ENCODE assay signal across 8 cellular contexts in the genomic region with DNA sequence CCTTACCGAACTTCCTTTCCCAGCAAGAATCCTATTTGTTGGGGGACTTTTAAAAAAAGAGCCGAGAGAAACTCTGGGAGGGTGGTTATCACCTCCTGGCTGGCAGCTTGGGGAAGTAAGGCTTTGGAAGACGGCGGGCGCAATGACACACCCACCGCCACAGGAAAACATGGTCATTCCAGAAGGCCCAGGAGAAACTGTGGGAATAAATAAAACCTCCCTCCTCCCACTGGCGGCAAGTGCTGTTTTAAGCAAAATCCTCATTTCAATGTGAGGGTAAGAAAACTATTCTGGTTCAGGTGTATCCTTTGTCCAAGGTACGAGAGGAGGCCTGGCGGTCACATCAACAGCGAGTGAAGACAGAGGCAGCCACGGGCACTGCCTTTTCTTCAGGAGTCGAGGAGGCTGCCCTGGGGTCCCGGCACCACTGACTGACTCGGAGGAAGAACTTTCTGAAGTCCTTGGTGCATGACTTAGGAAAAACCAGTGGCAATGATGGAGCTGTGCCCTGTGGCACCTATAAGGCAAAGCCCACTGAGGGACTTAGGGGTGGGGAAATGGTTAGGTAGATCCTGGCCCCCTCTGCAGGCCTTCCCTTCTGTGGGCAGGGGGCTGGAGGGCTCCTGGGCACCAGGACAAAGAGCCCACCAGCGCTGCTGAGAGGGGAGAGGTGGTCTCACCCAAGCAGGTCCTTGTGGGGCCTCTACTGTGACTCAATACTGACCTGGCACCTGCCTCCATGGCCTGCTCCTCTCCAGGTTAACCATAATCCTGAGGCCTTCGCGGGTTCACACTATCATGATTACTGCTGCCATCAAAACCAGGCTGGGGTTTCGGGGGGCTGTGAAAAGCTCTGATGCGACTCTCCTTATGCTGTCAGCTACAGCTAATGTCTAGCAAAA. TPM values are rescaled to one million over a fixed set of nuclear protein-coding genes. Genes with fewer than 3 reads are reported as not detected.
DNase-seq lines count a peak whose midpoint lies in the region; ATAC-seq and TF ChIP-seq lines count a peak whose summit lies in the region.

No MANE protein-coding gene starts in this region.

- peaks cover 73 to 76% of the 10 kb centered on the region in 2 donors for H3K4me1 Mint-ChIP-seq in natural killer cell treated with Interleukin-12 subunit alpha and Interleukin-12 subunit beta and Interleukin-15 and Interleukin-18, amount 100 ng/mL, for 72 hours (ENCODE audit: low read depth in 2 of 2)

- peaks cover 6% of the 10 kb centered on the region for H3F3A ChIP-seq in smooth muscle cell (ENCODE audit: low read depth)

- H4K20me1 ChIP-seq in smooth muscle cell (ENCODE audit: low read depth) = no peaks in the 10 kb centered on the region

- TF ChIP-seq CTCF in heart left ventricle (IDR thresholded peaks at IDR 0.05) = peak in 1 of 12 donors; percentile 15
- no peak for TF ChIP-seq CTCF in colonic mucosa (IDR thresholded peaks at IDR 0.05)
- no peak for TF ChIP-seq CTCF in smooth muscle cell (IDR thresholded peaks at IDR 0.05; ENCODE audit: borderline replicate concordance, insufficient read depth, poor library complexity, severe bottlenecking)

- H3K27me3 Mint-ChIP-seq in natural killer cell treated with Interleukin-12 subunit alpha and Interleukin-12 subunit beta and Interleukin-15 and Interleukin-18, amount 100 ng/mL, for 72 hours = no peaks in the 10 kb centered on the region

- peak overlapping the region; percentile 92 for H3K27ac Mint-ChIP-seq in natural killer cell treated with Interleukin-12 subunit alpha and Interleukin-12 subunit beta and Interleukin-15 and Interleukin-18, amount 100 ng/mL, for 72 hours

- peaks cover 8 to 89% (median 72%) of the 10 kb centered on the region in 12 donors for H3K4me1 ChIP-seq in heart left ventricle
- H3K4me1 ChIP-seq in colonic mucosa = peaks cover 20% of the 10 kb centered on the region
- peaks cover 44% of the 10 kb centered on the region for H3K4me1 ChIP-seq in smooth muscle cell (ENCODE audit: low read depth)

- H3K36me3 ChIP-seq in heart left ventricle = peaks cover 0 to 35% (median 17%) of the 10 kb centered on the region in 9 donors
- H3K36me3 ChIP-seq in colonic mucosa = no peaks in the 10 kb centered on the region
- no peaks in the 10 kb centered on the region for H3K36me3 ChIP-seq in smooth muscle cell (ENCODE audit: low read depth)

- DNase-seq in heart left ventricle = peak in 1 of 5 donors; percentile 49
- no peak for DNase-seq in cardiac septum (ENCODE audit: low spot score)
- DNase-seq in colonic mucosa = no peak
- no peak for DNase-seq in natural killer cell treated with Interleukin-12 subunit alpha and Interleukin-12 subunit beta and Interleukin-15 and Interleukin-18, amount 100 ng/mL, for 72 hours (ENCODE audit: low spot score)
- DNase-seq in NCI-H1694 treated with DMSO at 0.1 percent for 48 hours (lab: John Stamatoyannopoulos, UW) = no peak
- DNase-seq in NCI-H526 (lab: John Stamatoyannopoulos, UW) = no peak
- DNase-seq in NCI-H2081 (lab: John Stamatoyannopoulos, UW) = no peak
- no peak for DNase-seq in smooth muscle cell (lab: John Stamatoyannopoulos, UW; ENCODE audit: unreplicated experiment)

- intact Hi-C loops in heart left ventricle (cut with DNase I) (loop anchor here in 5 of 10 donors (5.0 to 10.0 kb wide), 4 partner anchors 71 to 439 kb away; no protein-coding TSS in a partner anchor), cardiac septum (cut with DNase I) (loop anchor here (2.0 to 10.0 kb wide), 3 partner anchors 117 to 439 kb away; partner anchors contain the start of genes ANAPC16 and ASCC1), colonic mucosa (cut with DNase I) (no loop called here)

- no peak for ATAC-seq in heart left ventricle
- no peak for ATAC-seq in natural killer cell treated with Interleukin-12 subunit alpha and Interleukin-12 subunit beta and Interleukin-15 and Interleukin-18, amount 100 ng/mL, for 72 hours

- H3K4me2 ChIP-seq in smooth muscle cell = no peak overlapping the region

- H3K4me3 ChIP-seq in heart left ventricle = no peak overlapping the region
- no peak overlapping the region for H3K4me3 ChIP-seq in colonic mucosa
- H3K4me3 ChIP-seq in smooth muscle cell = no peak overlapping the region

- H3K9ac ChIP-seq in colonic mucosa (ENCODE audit: low read depth in 2 of 2, low read length in 2 of 2) (no peak overlapping the region), smooth muscle cell (ENCODE audit: low read depth) (no peak overlapping the region)

- WGBS in heart left ventricle, 4 donors = 75 to 82% (median 77%) methylated on average over 18 to 19 of the region's 19 CpGs
- 92% methylated on average over 19 of the region's 19 CpGs for WGBS in smooth muscle cell (ENCODE audit: low lambda C conversion rate)

- H3K27ac ChIP-seq in heart left ventricle (peak overlapping the region; percentile 54 to 98 (median 90)), colonic mucosa (peak overlapping the region; percentile 86), smooth muscle cell (ENCODE audit: low read depth) (no peak overlapping the region)

- no peak for TF ChIP-seq POLR2A in heart left ventricle (IDR thresholded peaks at IDR 0.05)

- peaks cover 6% of the 10 kb centered on the region for H3K36me3 Mint-ChIP-seq in natural killer cell treated with Interleukin-12 subunit alpha and Interleukin-12 subunit beta and Interleukin-15 and Interleukin-18, amount 100 ng/mL, for 72 hours

- peak overlapping the region; percentile 76 for H3K4me3 Mint-ChIP-seq in natural killer cell treated with Interleukin-12 subunit alpha and Interleukin-12 subunit beta and Interleukin-15 and Interleukin-18, amount 100 ng/mL, for 72 hours

- H3K9me3 Mint-ChIP-seq in natural killer cell treated with Interleukin-12 subunit alpha and Interleukin-12 subunit beta and Interleukin-15 and Interleukin-18, amount 100 ng/mL, for 72 hours = no peaks in the 10 kb centered on the region

- H3K9me3 ChIP-seq in heart left ventricle (no peaks in the 10 kb centered on the region), colonic mucosa (no peaks in the 10 kb centered on the region), smooth muscle cell (replicated peaks; ENCODE audit: low read depth) (no peaks in the 10 kb centered on the region)

- H3K27me3 ChIP-seq in heart left ventricle = no peaks in the 10 kb centered on the region
- H3K27me3 ChIP-seq in colonic mucosa = no peaks in the 10 kb centered on the region
- no peaks in the 10 kb centered on the region for H3K27me3 ChIP-seq in smooth muscle cell (ENCODE audit: low read depth)

- H2AFZ ChIP-seq in smooth muscle cell (ENCODE audit: low read depth) = no peak overlapping the region

- H3K79me2 ChIP-seq in smooth muscle cell (ENCODE audit: low read depth) = no peaks in the 10 kb centered on the region

RNA-seq across cellular contexts. Expression of gene DNAJB12, which starts 21.4 kb away (rescaled TPM):
- total RNA-seq in heart left ventricle = 10 to 100 TPM; 23.8 to 42.5 (median 29.1) TPM
- 10 to 100 TPM; 21.1 to 36.0 TPM for polyA plus RNA-seq in heart left ventricle
- 28.9 TPM for total RNA-seq in cardiac septum
- total RNA-seq in colonic mucosa = 10 to 100 TPM; 29.4 to 37.9 TPM
- total RNA-seq in natural killer cell treated with Interleukin-12 subunit alpha and Interleukin-12 subunit beta and Interleukin-15 and Interleukin-18, amount 100 ng/mL, for 72 hours = 10 to 100 TPM; 39.5 to 39.7 TPM
- 12.5 and 14.3 TPM in 2 replicates for total RNA-seq in smooth muscle cell
- 24.5 and 26.7 TPM in 2 replicates for polyA plus RNA-seq in smooth muscle cell

RNA-seq across cellular contexts. Expression of gene DDIT4, which starts 59.6 kb away (rescaled TPM):
- total RNA-seq in heart left ventricle (10 to 100 TPM; 14.6 to 68.2 (median 40.4) TPM), cardiac septum (22.6 TPM), colonic mucosa (100 to 1,000 TPM in 1 of 2 donors, 10 to 100 TPM in 1; 45.5 to 147 TPM), smooth muscle cell (161 and 198 TPM in 2 replicates)
- polyA plus RNA-seq in heart left ventricle (100 to 1,000 TPM in 1 of 2 donors, 10 to 100 TPM in 1; 59.4 to 112 TPM), smooth muscle cell (248 and 299 TPM in 2 replicates)
- 100 to 1,000 TPM; 189 to 207 TPM for total RNA-seq in natural killer cell treated with Interleukin-12 subunit alpha and Interleukin-12 subunit beta and Interleukin-15 and Interleukin-18, amount 100 ng/mL, for 72 hours
